8 cellular contexts compared by ENCODE assay signal in the genomic region with DNA sequence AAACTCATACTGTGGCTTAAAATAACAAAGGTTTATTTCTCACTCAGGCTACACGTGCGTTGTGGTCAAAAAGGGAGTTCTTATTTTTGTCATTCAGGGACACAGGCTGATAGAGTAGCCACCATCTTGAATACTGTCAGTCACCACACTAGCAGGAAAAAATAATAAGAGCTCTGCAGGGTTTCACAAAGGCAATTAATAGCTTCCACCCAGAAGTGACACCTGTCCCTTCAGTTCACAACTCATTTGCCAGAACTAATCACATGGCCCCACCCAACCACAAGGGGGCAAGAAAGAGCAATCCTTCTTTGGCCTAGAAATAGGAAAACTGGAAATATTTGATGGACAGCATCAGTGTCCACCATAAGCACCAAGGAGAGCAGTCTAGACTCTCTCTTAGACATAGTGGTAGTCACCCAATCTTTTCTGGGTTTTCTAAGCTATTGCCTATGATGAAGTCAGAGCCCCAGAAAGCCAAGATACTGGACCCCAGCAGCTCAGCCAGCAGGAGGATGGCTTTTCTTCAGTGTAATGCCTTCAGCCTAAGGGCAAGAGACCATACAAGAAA. TPM values are rescaled to one million over a fixed set of nuclear protein-coding genes. Genes with fewer than 3 reads are reported as not detected.
DNase-seq lines count a peak whose midpoint lies in the region; ATAC-seq and TF ChIP-seq lines count a peak whose summit lies in the region.

No MANE protein-coding gene starts in this region.

- H3K27me3 ChIP-seq in MM.1S (replicated peaks; ENCODE audit: insufficient read depth, low read length), result peaks cover 65% of the 10 kb centered on the region

- no peaks in the 10 kb centered on the region for H3K9me3 ChIP-seq in MM.1S (replicated peaks; ENCODE audit: insufficient read depth, low read length)

- no peak overlapping the region for H3K27ac ChIP-seq in MM.1S (ENCODE audit: low read length)

- no peaks in the 10 kb centered on the region for H3K79me2 ChIP-seq in MM.1S (ENCODE audit: low read length)

- intact Hi-C loops in cardiac septum (cut with DNase I) (loop anchor here (5.0 kb wide), 1 partner anchor 100 kb away; a partner anchor contains a TSS), left ventricle myocardium superior (cut with micrococcal nuclease) (no loop called here)

- peak overlapping the region; percentile 3; the same call in 1 of the 2 replicates for H3K4me2 ChIP-seq in MM.1S (ENCODE audit: low read depth, low read length)

- 0 out of 2 replicates have a peak, but pooled peaks cover 2% of the 10 kb centered on the region for H4K20me1 ChIP-seq in MM.1S (ENCODE audit: insufficient read depth, low read length)

- H3K4me3 ChIP-seq in MM.1S (ENCODE audit: low read length) (no peak overlapping the region), epithelial cell of esophagus (ENCODE audit: low read length) (no peak overlapping the region)

- DNase-seq in cardiac septum (ENCODE audit: low spot score) (peak; percentile 65), left ventricle myocardium superior (no peak), MM.1S (peak; percentile 78), epithelial cell of esophagus (ENCODE audit: low read depth) (peak; percentile 51), renal cortical epithelial cell (ENCODE audit: low read depth) (peak; percentile 59), NCI-H1436 treated with DMSO at 0.1 percent for 48 hours (lab: John Stamatoyannopoulos, UW) (no peak)

- H3K36me3 ChIP-seq in MM.1S (replicated peaks; ENCODE audit: insufficient read depth, low read length), result no peaks in the 10 kb centered on the region

- H3K9ac ChIP-seq in MM.1S (ENCODE audit: low read length), result no peak overlapping the region

- peaks cover 14% of the 10 kb centered on the region for H3K4me1 ChIP-seq in MM.1S (ENCODE audit: low read length)

- H2AFZ ChIP-seq in MM.1S (ENCODE audit: low read length), result no peak overlapping the region

- H3K9me2 ChIP-seq in MM.1S (replicated peaks; ENCODE audit: insufficient read depth, low read length), result no peaks in the 10 kb centered on the region

- no peak for ATAC-seq in left ventricle myocardium superior
- peak; percentile 35 for ATAC-seq in SK-N-SH treated with all-trans-retinoic acid at 6 μM for 48 hours
- no peak for ATAC-seq in GM19397 (IDR thresholded peaks at IDR 0.05; ENCODE audit: unreplicated experiment)

- H3F3A ChIP-seq in MM.1S (ENCODE audit: insufficient read depth, low read length), result peaks cover 5% of the 10 kb centered on the region; the same call in 1 of the 2 replicates

- peak; percentile 88 for TF ChIP-seq CTCF in MM.1S (IDR thresholded peaks at IDR 0.05; ENCODE audit: low read length)
- TF ChIP-seq CTCF in epithelial cell of esophagus (IDR thresholded peaks at IDR 0.05; ENCODE audit: insufficient read depth, low read depth, low read length, missing control alignments), result peak; percentile 62

TF ChIP-seq in SK-N-SH treated with all-trans-retinoic acid at 6 μM for 48 hours, 23 proteins besides CTCF, POLR2A, EP300 and RAD21:
- no peak for TF ChIP-seq ESRRG (CRISPR knock-in tag; IDR thresholded peaks at IDR 0.05)
TF ChIP-seq in SK-N-SH treated with all-trans-retinoic acid at 6 μM for 48 hours: peak in this region for 0.

RNA-seq across cellular contexts. Expression of a gene that starts 8.2 kb away (rescaled TPM):
- total RNA-seq in cardiac septum (0.43 TPM), left ventricle myocardium superior (1.5 TPM), renal cortical epithelial cell (not detected in 2 replicates)

RNA-seq across cellular contexts. Expression of a gene that starts 14.5 kb away (rescaled TPM):
- total RNA-seq in cardiac septum (0.16 TPM), left ventricle myocardium superior (0.52 TPM), renal cortical epithelial cell (3.7 TPM in 1 of 2 replicates, not detected in the other)

RNA-seq across cellular contexts. Expression of a gene that starts 26.1 kb away (rescaled TPM):
- total RNA-seq in cardiac septum (15.5 TPM), left ventricle myocardium superior (14.1 TPM), renal cortical epithelial cell (13.5 and 33.8 TPM in 2 replicates)

RNA-seq across cellular contexts. Expression of a gene that starts 35.8 kb away (rescaled TPM):
- total RNA-seq in cardiac septum (91.4 TPM), left ventricle myocardium superior (123 TPM), renal cortical epithelial cell (92.9 and 138 TPM in 2 replicates)

RNA-seq across cellular contexts. Expression of a gene that starts 47.9 kb away (rescaled TPM):
- total RNA-seq in cardiac septum, result not detected
- total RNA-seq in left ventricle myocardium superior, result not detected
- not detected in 2 replicates for total RNA-seq in renal cortical epithelial cell

Comparison
In these comparisons a context has a peak if more than half of its experiments do, and no peak if none do; other contexts are left out.
1. DNase-seq: peak in cardiac septum (single experiment), MM.1S (single experiment), epithelial cell of esophagus (single experiment) and renal cortical epithelial cell (single experiment); none in left ventricle myocardium superior (single experiment) and NCI-H1436 treated with DMSO at 0.1 percent for 48 hours (single experiment).